In genomic region chr9:5799314-5799713, GRCh38 we compare ENCODE assay signal across 7 cellular contexts. TPM values are rescaled to one million over a fixed set of nuclear protein-coding genes. Genes with fewer than 3 reads are reported as not detected.
DNase-seq lines count a peak whose midpoint lies in the region; TF ChIP-seq lines count a peak whose summit lies in the region.

No MANE protein-coding gene starts in this region.

- H3K36me3 ChIP-seq in GM06990 (ENCODE audit: control insufficient read depth, insufficient read depth, low read length) (no peaks in the 10 kb centered on the region; the same call in 1 of the 2 replicates), kidney epithelial cell (ENCODE audit: control insufficient read depth, insufficient read depth, low read length) (peaks cover 3% of the 10 kb centered on the region), tibial artery (no peaks in the 10 kb centered on the region), spleen (peaks cover 0 to 60% (median 0%) of the 10 kb centered on the region in 6 donors)

- H3K27me3 ChIP-seq in GM06990 (replicated peaks; ENCODE audit: control insufficient read depth, insufficient read depth, low read length) = no peaks in the 10 kb centered on the region
- no peaks in the 10 kb centered on the region for H3K27me3 ChIP-seq in kidney epithelial cell (ENCODE audit: control insufficient read depth, insufficient read depth, low read length)
- H3K27me3 ChIP-seq in tibial artery = no peaks in the 10 kb centered on the region
- no peaks in the 10 kb centered on the region for H3K27me3 ChIP-seq in spleen (replicated peaks in 1 of 7)

- peaks cover 0 to 16% (median 6%) of the 10 kb centered on the region in 4 donors for H3K4me1 ChIP-seq in tibial artery
- peaks cover 0 to 4% (median 0%) of the 10 kb centered on the region in 6 donors for H3K4me1 ChIP-seq in spleen

- in situ Hi-C loops in astrocyte of the spinal cord (cut with HindIII; ENCODE audit: low sequenced_read_pairs) = no loop called here

- intact Hi-C loops in tibial artery (cut with DNase I; ENCODE audit: low total_unique reads) = no loop called here
- intact Hi-C loops in spleen (cut with DNase I; ENCODE audit: low total_unique reads) = no loop called here

- 31 to 41% (median 39%) methylated on average over 5 of the region's 5 CpGs for WGBS in spleen, 5 donors

- H3K4me3 ChIP-seq in GM06990 (replicated peaks; ENCODE audit: low read depth, low read length) (no peak overlapping the region), astrocyte of the spinal cord (ENCODE audit: low read depth, low read length) (no peak overlapping the region), kidney epithelial cell (ENCODE audit: low read depth, low read length) (no peak overlapping the region), tibial artery (peak overlapping the region; percentile 5 to 29), spleen (no peak overlapping the region)

- no peak for TF ChIP-seq POLR2A in spleen (IDR thresholded peaks at IDR 0.05)

- no peak overlapping the region for H3K27ac ChIP-seq in tibial artery
- H3K27ac ChIP-seq in spleen = no peak overlapping the region

- TF ChIP-seq CTCF in GM06990 (IDR thresholded peaks at IDR 0.05; ENCODE audit: insufficient read depth, low read length, poor library complexity, severe bottlenecking) (peak; percentile 55), astrocyte of the spinal cord (IDR thresholded peaks at IDR 0.05; ENCODE audit: low read depth, low read length) (peak; percentile 90), kidney epithelial cell (IDR thresholded peaks at IDR 0.05; ENCODE audit: insufficient read depth, low read length, poor library complexity, severe bottlenecking) (peak; percentile 88), tibial artery (IDR thresholded peaks at IDR 0.05) (peak in 1 of 2 experiments; percentile 59), spleen (IDR thresholded peaks at IDR 0.05 in 8 of 11, conservative IDR thresholded peaks at IDR 0.05 in 3 of 11) (peak in 2 of 11 experiments; percentile 12 to 15)

- no peak for DNase-seq in GM06990 (ENCODE audit: extremely low read depth, insufficient read length)
- DNase-seq in NCI-H146 (lab: John Stamatoyannopoulos, UW) = peak; percentile 33
- DNase-seq in astrocyte of the spinal cord (ENCODE audit: low read depth, low spot score) = peak; percentile 62
- no peak for DNase-seq in kidney epithelial cell (ENCODE audit: low read depth)
- no peak for DNase-seq in tibial artery
- DNase-seq in 8988T = no peak
- no peak for DNase-seq in spleen

- H3K9me3 ChIP-seq in tibial artery = no peaks in the 10 kb centered on the region
- no peaks in the 10 kb centered on the region for H3K9me3 ChIP-seq in spleen

RNA-seq across cellular contexts. Expression of gene ERMP1, which starts 33.6 kb away (rescaled TPM):
- total RNA-seq in kidney epithelial cell (9.4 and 10.2 TPM in 2 replicates), spleen (10 to 100 TPM; 10.7 to 15.5 (median 13.6) TPM)
- 1 to 10 TPM; 1.9 to 2.9 (median 2.7) TPM for polyA plus RNA-seq in spleen

Comparison
In these comparisons a context has a peak if more than half of its experiments do, and no peak if none do; other contexts are left out.
1. DNase-seq: peak in NCI-H146 (single experiment) and astrocyte of the spinal cord (single experiment); none in GM06990 (single experiment), kidney epithelial cell (single experiment), tibial artery (0 of 2), 8988T (single experiment) and spleen (single experiment).
2. H3K4me3 ChIP-seq: peak in tibial artery (2 of 2); none in GM06990 (single experiment), astrocyte of the spinal cord (single experiment), kidney epithelial cell (single experiment) and spleen (0 of 8).